Comparison of ENCODE assay signal across 15 cellular contexts in genomic region chr2:37641582-37642111, GRCh38. TPM values are rescaled to one million over a fixed set of nuclear protein-coding genes. Genes with fewer than 3 reads are reported as not detected.
DNase-seq lines count a peak whose midpoint lies in the region; ATAC-seq and TF ChIP-seq lines count a peak whose summit lies in the region.
"Had no signal": no experiment of that assay in that cellular context is flagged by ENCODE, and none has a peak within 500 bp of the region (broad histone marks: within the 10 kb centered on the region; RNA-seq: fewer than 3 reads in every experiment).

No MANE protein-coding gene starts in this region.

- H3F3A ChIP-seq in GM23248 (ENCODE audit: insufficient read depth) = peaks cover 100% of the 10 kb centered on the region

- peaks cover 6% of the 10 kb centered on the region for H3K9me3 Mint-ChIP-seq in activated naive CD8-positive, alpha-beta T cell treated with anti-CD3 and anti-CD28 coated beads for 36 hours
- no peaks in the 10 kb centered on the region for H3K9me3 Mint-ChIP-seq in mesothelial cell of epicardium
- H3K9me3 Mint-ChIP-seq: stimulated activated naive B cell treated with anti-CD40 and anti-IgM and Interleukin-4, amounts not matched to agents 10 μg/mL and 1 μg/mL and 100 μg/mL, for 72 hours had no signal

- no peaks in the 10 kb centered on the region for H4K20me1 ChIP-seq in GM23248 (ENCODE audit: insufficient read depth)

- no peaks in the 10 kb centered on the region for H3K9me2 ChIP-seq in GM23248 (ENCODE audit: insufficient read depth)

- POLR2A ChIA-PET in GM10248 (lab: Yijun Ruan, JAX) = no interaction called here

- CTCF ChIA-PET in GM10248 (lab: Yijun Ruan, JAX) = interaction anchor here (0.9 to 2.2 kb wide), 6 partner anchors 8 to 246 kb away, joined by 3 to 7 read pairs (median 4); no protein-coding TSS in a partner anchor

- H3K4me3 ChIP-seq in AG10803 (ENCODE audit: low read length) (no peak overlapping the region), GM23248 (no peak overlapping the region), Peyer's patch (no peak overlapping the region)
- H3K4me3 ChIP-seq: HAP-1, left lung, ovary had no signal

- in situ Hi-C loops in GM23248 (cut with MboI) = loop anchor here (10.0 kb wide), 1 partner anchor 227 kb away; no protein-coding TSS in a partner anchor

- H2AFZ ChIP-seq in GM23248 = no peak overlapping the region

- no peaks in the 10 kb centered on the region for H3K27me3 Mint-ChIP-seq in activated naive CD8-positive, alpha-beta T cell treated with anti-CD3 and anti-CD28 coated beads for 36 hours
- H3K27me3 Mint-ChIP-seq in mesothelial cell of epicardium (ENCODE audit: low read depth) = no peaks in the 10 kb centered on the region
- H3K27me3 Mint-ChIP-seq: stimulated activated naive B cell treated with anti-CD40 and anti-IgM and Interleukin-4, amounts not matched to agents 10 μg/mL and 1 μg/mL and 100 μg/mL, for 72 hours had no signal

- DNase-seq in AG10803 (ENCODE audit: low read depth) = peak; percentile 92
- peak; percentile 92 for DNase-seq in GM23248
- no peak for DNase-seq in activated naive CD8-positive, alpha-beta T cell treated with anti-CD3 and anti-CD28 coated beads for 36 hours
- DNase-seq in mesothelial cell of epicardium (ENCODE audit: low spot score in 2 of 2, unreplicated experiment in 2 of 2) = no peak
- DNase-seq in Peyer's patch = no peak
- no peak for DNase-seq in GM10248 (ENCODE audit: extremely low spot score)
- DNase-seq: Caco-2; left lung; NCI-H187 treated with DMSO at 0.1 percent for 48 hours; ovary; stimulated activated naive B cell treated with anti-CD40 and anti-IgM and Interleukin-4, amounts not matched to agents 10 μg/mL and 1 μg/mL and 100 μg/mL, for 72 hours; T-helper 2 cell had no signal

- TF ChIP-seq CTCF in AG10803 (conservative IDR thresholded peaks at IDR 0.05; ENCODE audit: low read length) = no peak
- no peak for TF ChIP-seq CTCF in mesothelial cell of epicardium (IDR thresholded peaks at IDR 0.05; ENCODE audit: unreplicated experiment)
- TF ChIP-seq CTCF in Peyer's patch (IDR thresholded peaks at IDR 0.05) = no peak
- no peak for TF ChIP-seq CTCF in GM10248 (IDR thresholded peaks at IDR 0.05; ENCODE audit: control extremely low read depth, extremely low read depth, low read depth, missing control alignments)

- H3K9me3 ChIP-seq in GM23248 (ENCODE audit: low read depth) (no peaks in the 10 kb centered on the region), Peyer's patch (no peaks in the 10 kb centered on the region)
- H3K9me3 ChIP-seq: Caco-2, HAP-1, left lung, ovary had no signal

- H3K4me3 Mint-ChIP-seq in activated naive CD8-positive, alpha-beta T cell treated with anti-CD3 and anti-CD28 coated beads for 36 hours = no peak overlapping the region
- no peak overlapping the region for H3K4me3 Mint-ChIP-seq in mesothelial cell of epicardium
- H3K4me3 Mint-ChIP-seq: stimulated activated naive B cell treated with anti-CD40 and anti-IgM and Interleukin-4, amounts not matched to agents 10 μg/mL and 1 μg/mL and 100 μg/mL, for 72 hours had no signal

- peaks cover 98% of the 10 kb centered on the region for H3K4me1 ChIP-seq in GM23248 (ENCODE audit: insufficient read depth)
- peaks cover 0 to under 1% (median 0%) of the 10 kb centered on the region in 4 donors for H3K4me1 ChIP-seq in Peyer's patch
- H3K4me1 ChIP-seq: Caco-2, HAP-1 had no signal

- TF ChIP-seq POLR2A in Peyer's patch (IDR thresholded peaks at IDR 0.05) = no peak

- 0 to 1% methylated on average over 7 of the region's 7 CpGs for WGBS in GM23248 (ENCODE audit: low coverage in 1 of 2, low lambda C conversion rate in 2 of 2, missing lambda C conversion rate in 2 of 2), 2 experiments

- peak overlapping the region; percentile 34 for H3K4me2 ChIP-seq in GM23248 (ENCODE audit: unreplicated experiment)

- ATAC-seq in HG02763 (IDR thresholded peaks at IDR 0.05; ENCODE audit: unreplicated experiment) (no peak), GM18519 (IDR thresholded peaks at IDR 0.05; ENCODE audit: low FRiP score, unreplicated experiment) (no peak)
- ATAC-seq: left lung; stimulated activated naive B cell treated with anti-CD40 and anti-IgM and Interleukin-4, amounts not matched to agents 10 μg/mL and 1 μg/mL and 100 μg/mL, for 72 hours had no signal

- 0 out of 2 replicates have a peak overlapping the region, but pooled peaks have one; percentile 30 for H3K9ac ChIP-seq in GM23248

- H3K27me3 ChIP-seq in GM23248 (replicated peaks; ENCODE audit: insufficient read depth) = no peaks in the 10 kb centered on the region
- no peaks in the 10 kb centered on the region for H3K27me3 ChIP-seq in Peyer's patch
- H3K27me3 ChIP-seq: left lung, ovary had no signal

- H3K79me2 ChIP-seq in GM23248 (ENCODE audit: insufficient read depth) = peaks cover 47% of the 10 kb centered on the region

- peak overlapping the region; percentile 30 for H3K27ac Mint-ChIP-seq in activated naive CD8-positive, alpha-beta T cell treated with anti-CD3 and anti-CD28 coated beads for 36 hours
- peak overlapping the region; percentile 87 for H3K27ac Mint-ChIP-seq in mesothelial cell of epicardium
- H3K27ac Mint-ChIP-seq: stimulated activated naive B cell treated with anti-CD40 and anti-IgM and Interleukin-4, amounts not matched to agents 10 μg/mL and 1 μg/mL and 100 μg/mL, for 72 hours had no signal

- peaks cover 60% of the 10 kb centered on the region for H3K36me3 Mint-ChIP-seq in activated naive CD8-positive, alpha-beta T cell treated with anti-CD3 and anti-CD28 coated beads for 36 hours
- peaks cover 37% of the 10 kb centered on the region for H3K36me3 Mint-ChIP-seq in mesothelial cell of epicardium

- H3K4me1 Mint-ChIP-seq in activated naive CD8-positive, alpha-beta T cell treated with anti-CD3 and anti-CD28 coated beads for 36 hours = peaks cover 59% of the 10 kb centered on the region
- H3K4me1 Mint-ChIP-seq in mesothelial cell of epicardium = peaks cover 34% of the 10 kb centered on the region

- peak overlapping the region; percentile 86 for H3K27ac ChIP-seq in GM23248
- H3K27ac ChIP-seq in Peyer's patch = no peak overlapping the region
- H3K27ac ChIP-seq: ovary had no signal

- H3K36me3 ChIP-seq in GM23248 (ENCODE audit: low read depth) = peaks cover 60% of the 10 kb centered on the region
- no peaks in the 10 kb centered on the region for H3K36me3 ChIP-seq in Peyer's patch
- H3K36me3 ChIP-seq: ovary had no signal

RNA-seq across cellular contexts. Expression of gene CDC42EP3, which starts 29.8 kb away (rescaled TPM):
- 144 and 166 TPM in 2 replicates for total RNA-seq in GM23248 (2014; rRNA removed; shearing (Covaris generic))
- 289 and 295 TPM in 2 replicates for polyA plus RNA-seq in GM23248 (2016; fragmentation: Nextera tagmentation; extraction: Ambion mirVana)
- 10 to 100 TPM; 18.6 to 22.2 TPM for total RNA-seq in activated naive CD8-positive, alpha-beta T cell treated with anti-CD3 and anti-CD28 coated beads for 36 hours
- total RNA-seq in mesothelial cell of epicardium = 48.7 to 53.8 TPM (median 48.9 TPM) in 3 replicates
- 1 to 10 TPM; 7.0 to 9.5 (median 7.6) TPM for total RNA-seq in Peyer's patch

Comparison
In these comparisons a context has a peak if more than half of its experiments do, and no peak if none do; other contexts are left out.
1. DNase-seq: peak in AG10803 (single experiment) and GM23248 (single experiment); none in activated naive CD8-positive, alpha-beta T cell treated with anti-CD3 and anti-CD28 coated beads for 36 hours (single experiment), mesothelial cell of epicardium (0 of 2), Peyer's patch (0 of 3) and GM10248 (single experiment).